1 cellular context compared by ENCODE assay signal in the genomic region with DNA sequence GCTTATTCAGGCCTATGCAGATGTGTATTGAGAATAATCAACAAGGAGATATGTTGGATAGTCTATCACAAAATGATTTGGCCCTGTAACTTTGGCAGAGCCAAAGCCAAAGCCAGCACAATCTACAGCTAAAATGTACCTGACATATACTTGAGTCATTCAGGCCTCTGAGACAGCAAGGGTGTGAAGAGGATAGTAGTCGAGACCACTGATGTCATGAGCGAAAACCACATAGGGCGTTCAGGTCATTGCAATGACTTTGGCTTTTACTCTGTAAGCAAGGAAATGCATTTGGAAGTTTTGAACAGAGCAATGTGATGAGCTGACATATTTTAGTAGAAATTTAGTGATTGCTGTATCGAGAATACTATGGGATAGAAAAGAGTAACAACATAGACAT.
TF ChIP-seq lines count a peak whose summit lies in the region.

No MANE protein-coding gene starts in this region.

TF ChIP-seq in HepG2, 621 proteins besides CTCF, POLR2A, EP300 and RAD21 (continued from another document):
- TF ChIP-seq, protein P1, sequence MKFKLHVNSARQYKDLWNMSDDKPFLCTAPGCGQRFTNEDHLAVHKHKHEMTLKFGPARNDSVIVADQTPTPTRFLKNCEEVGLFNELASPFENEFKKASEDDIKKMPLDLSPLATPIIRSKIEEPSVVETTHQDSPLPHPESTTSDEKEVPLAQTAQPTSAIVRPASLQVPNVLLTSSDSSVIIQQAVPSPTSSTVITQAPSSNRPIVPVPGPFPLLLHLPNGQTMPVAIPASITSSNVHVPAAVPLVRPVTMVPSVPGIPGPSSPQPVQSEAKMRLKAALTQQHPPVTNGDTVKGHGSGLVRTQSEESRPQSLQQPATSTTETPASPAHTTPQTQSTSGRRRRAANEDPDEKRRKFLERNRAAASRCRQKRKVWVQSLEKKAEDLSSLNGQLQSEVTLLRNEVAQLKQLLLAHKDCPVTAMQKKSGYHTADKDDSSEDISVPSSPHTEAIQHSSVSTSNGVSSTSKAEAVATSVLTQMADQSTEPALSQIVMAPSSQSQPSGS (CRISPR knock-in tag; IDR thresholded peaks at IDR 0.05): no peak
- TF ChIP-seq MAFK (conservative IDR thresholded peaks at IDR 0.05 in 1 of 2, IDR thresholded peaks at IDR 0.05 in 1 of 2; ENCODE audit: low read length in 2 of 2) (peak; percentile 27 to 32; a peak in 2 of 4 replicates), ZSCAN25 (CRISPR knock-in tag; IDR thresholded peaks at IDR 0.05) (no peak), ZNF121 (CRISPR knock-in tag; IDR thresholded peaks at IDR 0.05) (no peak)
